16 cellular contexts compared by ENCODE assay signal in genomic region chr4:146112389-146112788, GRCh38.
A peak's percentile ranks its signal among the peaks of the same experiment; 100 is the strongest.
DNase-seq lines count a peak whose midpoint lies in the region; ATAC-seq and TF ChIP-seq lines count a peak whose summit lies in the region.
"Had no signal": no experiment of that assay in that cellular context is flagged by ENCODE, and none has a peak within 500 bp of the region (broad histone marks: within the 10 kb centered on the region; RNA-seq: fewer than 3 reads in every experiment).

No MANE protein-coding gene starts in this region.

- no peaks in the 10 kb centered on the region for H3K36me3 Mint-ChIP-seq in type B pancreatic cell

- H3K9me3 Mint-ChIP-seq in type B pancreatic cell, result peaks cover 3% of the 10 kb centered on the region

- H3K27ac Mint-ChIP-seq in type B pancreatic cell, result no peak overlapping the region

- no peaks in the 10 kb centered on the region for H3K4me1 Mint-ChIP-seq in type B pancreatic cell (ENCODE audit: unreplicated experiment)

- H3K4me3 Mint-ChIP-seq in type B pancreatic cell, result no peak overlapping the region

- DNase-seq in GM13977 (ENCODE audit: low spot score) (peak; percentile 21), type B pancreatic cell (ENCODE audit: extremely low spot score, unreplicated experiment) (no peak), midbrain (lab: John Stamatoyannopoulos, UW) (no peak)
- no peak for DNase-seq in stimulated activated naive CD4-positive, alpha-beta T cell (lab: John Stamatoyannopoulos, UW)
- DNase-seq in activated naive CD4-positive, alpha-beta T cell treated with anti-CD3 and anti-CD28 coated beads, Interleukin-2, amount 50 U/mL, for 16 hours, result no peak
- DNase-seq: COR-L47; cortex of kidney; heart left ventricle; NCI-H1417 treated with DMSO at 0.1 percent for 48 hours; OCI-M1; SK-N-SH; stimulated activated naive CD8-positive, alpha-beta T cell treated with anti-CD3 and anti-CD28 coated beads, Interleukin-15, Interleukin-2, amounts not matched to agents 100 U/mL and 50 U/mL, for 24 hours had no signal

- H3K27me3 Mint-ChIP-seq in type B pancreatic cell, result peaks cover 13% of the 10 kb centered on the region

- in situ Hi-C loops in GM13977 (cut with MboI; ENCODE audit: low pct_unique_long_range_greater_than_20kb, low sequenced_read_pairs, unreplicated experiment), result no loop called here

- ATAC-seq in GM19438 (IDR thresholded peaks at IDR 0.05; ENCODE audit: low read depth, unreplicated experiment) (peak; percentile 51), HG02642 (IDR thresholded peaks at IDR 0.05; ENCODE audit: poor library complexity, unreplicated experiment) (peak; percentile 44), HG03565 (IDR thresholded peaks at IDR 0.05; ENCODE audit: unreplicated experiment) (peak; percentile 40)
- ATAC-seq: HCT116; heart left ventricle; stimulated activated naive CD8-positive, alpha-beta T cell treated with anti-CD3 and anti-CD28 coated beads, Interleukin-15, Interleukin-2, amounts not matched to agents 100 U/mL and 50 U/mL, for 24 hours had no signal

- TF ChIP-seq CTCF in GM13977 (IDR thresholded peaks at IDR 0.05; ENCODE audit: extremely low read depth, insufficient read depth, missing control alignments) (no peak), type B pancreatic cell (conservative IDR thresholded peaks at IDR 0.05) (no peak)
